Comparison of ENCODE assay signal across 8 cellular contexts in the genomic region with DNA sequence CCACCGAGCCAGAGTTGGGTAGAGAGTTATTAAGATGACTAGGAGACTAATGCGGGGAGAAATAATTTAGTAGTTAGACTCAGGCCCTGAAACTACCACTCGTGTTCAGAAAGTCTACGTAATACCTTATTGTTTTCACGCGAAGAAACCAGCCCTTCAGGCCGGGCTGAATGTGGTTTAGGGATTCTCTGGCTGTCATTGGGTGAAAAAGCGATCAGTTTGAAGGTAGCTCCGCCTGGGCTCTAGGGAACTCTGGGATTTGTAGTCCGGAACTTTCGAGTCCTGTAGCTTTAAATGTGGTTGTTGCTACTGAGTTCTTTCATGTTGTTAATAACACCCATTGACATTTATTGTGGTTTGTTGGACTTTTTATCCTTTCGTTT. TPM values are rescaled to one million over a fixed set of nuclear protein-coding genes. Genes with fewer than 3 reads are reported as not detected.
DNase-seq lines count a peak whose midpoint lies in the region; ATAC-seq and TF ChIP-seq lines count a peak whose summit lies in the region.

No MANE protein-coding gene starts in this region.

- H3K27me3 ChIP-seq in adrenal gland = no peaks in the 10 kb centered on the region
- no peaks in the 10 kb centered on the region for H3K27me3 ChIP-seq in upper lobe of left lung

- intact Hi-C loops in adrenal gland (cut with DNase I) = no loop called here
- intact Hi-C loops in left cardiac atrium (cut with DNase I) = loop anchor here (5.0 to 10.0 kb wide), 2 partner anchors 83 to 100 kb away; a partner anchor contains a TSS
- intact Hi-C loops in posterior cingulate gyrus (cut with DNase I) = loop anchor here (1.0 to 10.0 kb wide), 3 partner anchors 85 to 123 kb away; a partner anchor contains a TSS

- peak overlapping the region; percentile 64 to 98 (median 94) for H3K27ac ChIP-seq in adrenal gland
- H3K27ac ChIP-seq in upper lobe of left lung = peak overlapping the region; percentile 88 to 97 (median 94)

- WGBS in adrenal gland, 4 donors = 0% methylated on average over 12 of the region's 12 CpGs
- 0% methylated on average over 12 of the region's 12 CpGs for WGBS in upper lobe of left lung, 2 donors

- TF ChIP-seq CTCF in GM10248 (IDR thresholded peaks at IDR 0.05; ENCODE audit: control extremely low read depth, extremely low read depth, low read depth, missing control alignments) = no peak
- TF ChIP-seq CTCF in adrenal gland (IDR thresholded peaks at IDR 0.05) = no peak
- TF ChIP-seq CTCF in upper lobe of left lung (IDR thresholded peaks at IDR 0.05) = no peak

- H3K36me3 ChIP-seq in adrenal gland (replicated peaks in 1 of 2) (no peaks in the 10 kb centered on the region), upper lobe of left lung (no peaks in the 10 kb centered on the region)

- no peak for TF ChIP-seq POLR2A in adrenal gland (IDR thresholded peaks at IDR 0.05)
- TF ChIP-seq POLR2A in upper lobe of left lung (IDR thresholded peaks at IDR 0.05) = peak in 2 of 4 donors; percentile 10 to 23

- POLR2A ChIA-PET in GM10248 (lab: Yijun Ruan, JAX) = interaction anchor here (1.1 to 1.6 kb wide), 3 partner anchors 29 to 106 kb away, joined by 3 to 9 read pairs (median 4); a partner anchor contains a TSS

- no peak for TF ChIP-seq EP300 in upper lobe of left lung (IDR thresholded peaks at IDR 0.05)

- H3K4me3 ChIP-seq in adrenal gland (peak overlapping the region; percentile 21 to 69 (median 27)), upper lobe of left lung (peak overlapping the region; percentile 19 to 78 (median 70))

- H3K9me3 ChIP-seq in adrenal gland (replicated peaks in 1 of 3) (no peaks in the 10 kb centered on the region), upper lobe of left lung (no peaks in the 10 kb centered on the region)

- peaks cover 4 to 8% of the 10 kb centered on the region in 2 donors for H3K4me1 ChIP-seq in adrenal gland (replicated peaks in 1 of 2)
- H3K4me1 ChIP-seq in upper lobe of left lung = peaks cover 9 to 24% (median 12%) of the 10 kb centered on the region in 4 donors

- CTCF ChIA-PET in GM10248 (lab: Yijun Ruan, JAX) = interaction anchor here (0.7 to 2.3 kb wide), 22 partner anchors 8 to 268 kb away, joined by 3 to 21 read pairs (median 6); a partner anchor contains a TSS

- DNase-seq in GM10248 (ENCODE audit: extremely low spot score) = peak; percentile 83
- DNase-seq in NCI-H1105 (lab: John Stamatoyannopoulos, UW) = peak; percentile 85
- DNase-seq in adrenal gland = peak; percentile 87 to 95 (median 90)
- DNase-seq in left cardiac atrium = peak; percentile 77
- DNase-seq in posterior cingulate gyrus = peak; percentile 54 to 96 (median 78)
- DNase-seq in upper lobe of left lung = peak in 1 of 2 donors; percentile 88

- ATAC-seq in HG02642 (IDR thresholded peaks at IDR 0.05; ENCODE audit: poor library complexity, unreplicated experiment) (peak; percentile 61), SK-N-SH treated with all-trans-retinoic acid at 6 μM for 48 hours (peak; percentile 83), left cardiac atrium (peak; percentile 85 to 92), upper lobe of left lung (ENCODE audit: low FRiP score in 2 of 2) (peak; percentile 93 to 94)

TF ChIP-seq in SK-N-SH treated with all-trans-retinoic acid at 6 μM for 48 hours, 23 proteins besides CTCF, POLR2A, EP300 and RAD21:
- TF ChIP-seq PPARA (CRISPR knock-in tag; IDR thresholded peaks at IDR 0.05; ENCODE audit: borderline replicate concordance) = no peak
- no peak for TF ChIP-seq SNAI2 (CRISPR knock-in tag; IDR thresholded peaks at IDR 0.05)
- TF ChIP-seq TOX (CRISPR knock-in tag; IDR thresholded peaks at IDR 0.05; ENCODE audit: borderline replicate concordance) = no peak
- TF ChIP-seq ZNF565 (CRISPR knock-in tag; conservative IDR thresholded peaks at IDR 0.05; ENCODE audit: low read depth) = no peak
- no peak for TF ChIP-seq ZNF8 (CRISPR knock-in tag; IDR thresholded peaks at IDR 0.05)
- TF ChIP-seq CSDC2 (CRISPR knock-in tag; IDR thresholded peaks at IDR 0.05) = no peak
- TF ChIP-seq ZFP3 (CRISPR knock-in tag; IDR thresholded peaks at IDR 0.05) = no peak
- TF ChIP-seq ZFP30 (CRISPR knock-in tag; IDR thresholded peaks at IDR 0.05) = no peak
- TF ChIP-seq ZC3H10 (CRISPR knock-in tag; IDR thresholded peaks at IDR 0.05) = no peak

RNA-seq across cellular contexts. Expression of a gene that starts 0.5 kb away (rescaled TPM):
- total RNA-seq in adrenal gland (10 to 100 TPM in 5 of 8 donors, 1 to 10 TPM in 3; 2.5 to 14.8 (median 10.7) TPM), left cardiac atrium (1 to 10 TPM; 5.5 to 8.6 TPM), upper lobe of left lung (10 to 100 TPM in 3 of 6 donors, 1 to 10 TPM in 3; 2.1 to 16.9 (median 9.1) TPM)
- 10 to 100 TPM in 1 of 3 donors, 1 to 10 TPM in 2; 5.2 to 19.2 (median 6.8) TPM for polyA plus RNA-seq in adrenal gland

Comparison
In these comparisons a context has a peak if more than half of its experiments do, and no peak if none do; other contexts are left out.
1. intact Hi-C loops: an anchor here in left cardiac atrium (5.0 to 10.0 kb wide) and posterior cingulate gyrus (1.0 to 10.0 kb wide); none called in adrenal gland.